ENCODE assay signal across 35 cellular contexts in genomic region chr1:39828734-39829133, GRCh38. TPM values are rescaled to one million over a fixed set of nuclear protein-coding genes. Genes with fewer than 3 reads are reported as not detected.
"Had no signal": no experiment of that assay in that cellular context is flagged by ENCODE, and none has a peak within 500 bp of the region (broad histone marks: within the 10 kb centered on the region; RNA-seq: fewer than 3 reads in every experiment).

No MANE protein-coding gene starts in this region.

- H3K27ac ChIP-seq: adrenal gland, body of pancreas, cardiac muscle cell, coronary artery, dorsolateral prefrontal cortex, epithelial cell of prostate, gastrocnemius medialis, heart left ventricle had no signal

- H3K4me3 Mint-ChIP-seq: activated CD4-positive, alpha-beta memory T cell treated with anti-CD3 and anti-CD28 coated beads for 36 hours; activated CD4-positive, alpha-beta T cell treated with anti-CD3 and anti-CD28 coated beads for 36 hours; activated CD4-positive, alpha-beta T cell treated with anti-CD3 and anti-CD28 coated beads, Interleukin-2, amount 10 ng/mL, durations not matched to agents 24 days and 14 days; activated CD8-positive, alpha-beta memory T cell treated with anti-CD3 and anti-CD28 coated beads, Interleukin-2, amount 10 ng/mL, durations not matched to agents 7 days and 5 days; activated CD8-positive, alpha-beta T cell treated with anti-CD3 and anti-CD28 coated beads, Interleukin-2, amount 10 ng/mL, durations not matched to agents 7 days and 5 days; activated naive CD4-positive, alpha-beta T cell treated with anti-CD3 and anti-CD28 coated beads for 36 hours; activated naive CD4-positive, alpha-beta T cell treated with anti-CD3 and anti-CD28 coated beads, Interleukin-2, amount 50 U/mL, for 24 hours; activated naive CD8-positive, alpha-beta T cell treated with anti-CD3 and anti-CD28 coated beads for 36 hours; activated naive CD8-positive, alpha-beta T cell treated with anti-CD3 and anti-CD28 coated beads, Interleukin-2, amount 50 U/mL, for 24 hours; activated T-helper 1 cell treated with anti-CD3 and anti-CD28 coated beads, Interleukin-12 subunit alpha, Interleukin-12 subunit beta, Interleukin-2, Interleukin-4 antibody, amounts not matched to agents 30 ng/mL and 10 ng/mL and 1 ng/mL, durations not matched to agents 14 hours and 24 hours and 36 hours; central memory CD8-positive, alpha-beta T cell; dendritic cell treated with granulocyte-macrophage colony-stimulating factor and Interleukin-4, amounts not matched to agents 40 ng/mL and 50 ng/mL, for 4 days; endodermal cell had no signal

- H3K36me3 Mint-ChIP-seq: activated CD4-positive, alpha-beta memory T cell treated with anti-CD3 and anti-CD28 coated beads for 36 hours; activated CD8-positive, alpha-beta memory T cell treated with anti-CD3 and anti-CD28 coated beads, Interleukin-2, amount 10 ng/mL, durations not matched to agents 7 days and 5 days; activated naive CD8-positive, alpha-beta T cell treated with anti-CD3 and anti-CD28 coated beads for 36 hours had no signal

- H3K27ac Mint-ChIP-seq: activated CD4-positive, alpha-beta memory T cell treated with anti-CD3 and anti-CD28 coated beads for 36 hours; activated CD4-positive, alpha-beta T cell treated with anti-CD3 and anti-CD28 coated beads for 36 hours; activated CD4-positive, alpha-beta T cell treated with anti-CD3 and anti-CD28 coated beads, Interleukin-2, amount 10 ng/mL, durations not matched to agents 24 days and 14 days; activated CD8-positive, alpha-beta memory T cell treated with anti-CD3 and anti-CD28 coated beads, Interleukin-2, amount 10 ng/mL, durations not matched to agents 7 days and 5 days; activated CD8-positive, alpha-beta T cell treated with anti-CD3 and anti-CD28 coated beads, Interleukin-2, amount 10 ng/mL, durations not matched to agents 7 days and 5 days; activated naive CD4-positive, alpha-beta T cell treated with anti-CD3 and anti-CD28 coated beads for 36 hours; activated naive CD4-positive, alpha-beta T cell treated with anti-CD3 and anti-CD28 coated beads, Interleukin-2, amount 50 U/mL, for 24 hours; activated naive CD8-positive, alpha-beta T cell treated with anti-CD3 and anti-CD28 coated beads for 36 hours; activated naive CD8-positive, alpha-beta T cell treated with anti-CD3 and anti-CD28 coated beads, Interleukin-2, amount 50 U/mL, for 24 hours; activated T-helper 1 cell treated with anti-CD3 and anti-CD28 coated beads, Interleukin-12 subunit alpha, Interleukin-12 subunit beta, Interleukin-2, Interleukin-4 antibody, amounts not matched to agents 30 ng/mL and 10 ng/mL and 1 ng/mL, durations not matched to agents 14 hours and 24 hours and 36 hours; activated T-helper 2 cell treated with anti-CD3 and anti-CD28 coated beads, Interferon-gamma antibody, Interleukin-2, Interleukin-4, amounts not matched to agents 10 μg/mL and 5 μg/mL and 100 μg/mL, durations not matched to agents 14 hours and 24 hours and 36 hours; dendritic cell treated with granulocyte-macrophage colony-stimulating factor and Interleukin-4, amounts not matched to agents 40 ng/mL and 50 ng/mL, for 4 days; endodermal cell had no signal

- H3K27me3 ChIP-seq: adrenal gland, body of pancreas, cardiac muscle cell, dorsolateral prefrontal cortex had no signal

- H3K9me3 Mint-ChIP-seq: activated CD4-positive, alpha-beta memory T cell treated with anti-CD3 and anti-CD28 coated beads for 36 hours; activated CD4-positive, alpha-beta T cell treated with anti-CD3 and anti-CD28 coated beads, Interleukin-2, amount 10 ng/mL, durations not matched to agents 24 days and 14 days; activated naive CD4-positive, alpha-beta T cell treated with anti-CD3 and anti-CD28 coated beads for 36 hours; activated naive CD4-positive, alpha-beta T cell treated with anti-CD3 and anti-CD28 coated beads, Interleukin-2, amount 50 U/mL, for 24 hours; activated naive CD8-positive, alpha-beta T cell treated with anti-CD3 and anti-CD28 coated beads for 36 hours; activated naive CD8-positive, alpha-beta T cell treated with anti-CD3 and anti-CD28 coated beads, Interleukin-2, amount 50 U/mL, for 24 hours; activated T-helper 1 cell treated with anti-CD3 and anti-CD28 coated beads, Interleukin-12 subunit alpha, Interleukin-12 subunit beta, Interleukin-2, Interleukin-4 antibody, amounts not matched to agents 30 ng/mL and 10 ng/mL and 1 ng/mL, durations not matched to agents 14 hours and 24 hours and 36 hours; activated T-helper 2 cell treated with anti-CD3 and anti-CD28 coated beads, Interferon-gamma antibody, Interleukin-2, Interleukin-4, amounts not matched to agents 10 μg/mL and 5 μg/mL and 100 μg/mL, durations not matched to agents 14 hours and 24 hours and 36 hours; central memory CD8-positive, alpha-beta T cell; dendritic cell treated with granulocyte-macrophage colony-stimulating factor and Interleukin-4, amounts not matched to agents 40 ng/mL and 50 ng/mL, for 4 days; endodermal cell had no signal

- H3K4me1 ChIP-seq: adrenal gland, gastrocnemius medialis, heart left ventricle had no signal

- ATAC-seq: activated CD4-positive, alpha-beta T cell treated with anti-CD3 and anti-CD28 coated beads for 36 hours; activated CD8-positive, alpha-beta memory T cell treated with anti-CD3 and anti-CD28 coated beads, Interleukin-2, amount 10 ng/mL, durations not matched to agents 7 days and 5 days; activated CD8-positive, alpha-beta T cell treated with anti-CD3 and anti-CD28 coated beads, Interleukin-2, amount 10 ng/mL, durations not matched to agents 7 days and 5 days; activated naive CD8-positive, alpha-beta T cell treated with anti-CD3 and anti-CD28 coated beads, Interleukin-2, amount 50 U/mL, for 24 hours; body of pancreas; gastrocnemius medialis; heart left ventricle had no signal

- DNase-seq: activated CD4-positive, alpha-beta memory T cell treated with anti-CD3 and anti-CD28 coated beads for 36 hours; activated CD4-positive, alpha-beta T cell treated with anti-CD3 and anti-CD28 coated beads for 36 hours; activated CD4-positive, alpha-beta T cell treated with anti-CD3 and anti-CD28 coated beads, Interleukin-2, amount 10 ng/mL, durations not matched to agents 24 days and 14 days; activated CD4-positive, CD25-positive, alpha-beta regulatory T cell; activated CD4-positive, CD25-positive, alpha-beta regulatory T cell treated with anti-CD3 and anti-CD28 coated beads, Interleukin-2, amount 50 U/mL, for 72 hours; activated CD8-positive, alpha-beta memory T cell treated with anti-CD3 and anti-CD28 coated beads, Interleukin-2, amount 10 ng/mL, durations not matched to agents 7 days and 5 days; activated CD8-positive, alpha-beta memory T cell treated with anti-CD3 and anti-CD28 coated beads, Interleukin-2, amount 50 U/mL, for 4 hours; activated CD8-positive, alpha-beta T cell treated with anti-CD3 and anti-CD28 coated beads, Interleukin-2, amount 10 ng/mL, durations not matched to agents 7 days and 5 days; activated effector memory CD4-positive, alpha-beta T cell treated with anti-CD3 and anti-CD28 coated beads, Interleukin-2, amount 50 U/mL, for 16 hours; activated naive CD4-positive, alpha-beta T cell treated with anti-CD3 and anti-CD28 coated beads for 36 hours; activated naive CD8-positive, alpha-beta T cell treated with anti-CD3 and anti-CD28 coated beads for 36 hours; activated naive CD8-positive, alpha-beta T cell treated with anti-CD3 and anti-CD28 coated beads, Interleukin-2, amount 50 U/mL, for 24 hours; activated T-cell treated with anti-CD3 and anti-CD28 coated beads, Interleukin-2, amount 50 U/mL, for 1 hour; activated T-cell treated with anti-CD3 and anti-CD28 coated beads, Interleukin-2, amount 50 U/mL, for 48 hours; adrenal gland; amygdala; aorta; body of pancreas; dorsolateral prefrontal cortex; effector memory CD4-positive, alpha-beta T cell; endodermal cell; foreskin fibroblast; gastrocnemius medialis; glutamatergic neuron; heart left ventricle; T-helper 2 cell had no signal

- H3K4me3 ChIP-seq: adrenal gland, body of pancreas, cardiac muscle cell, coronary artery, dorsolateral prefrontal cortex, gastrocnemius medialis, heart left ventricle had no signal

- H3K36me3 ChIP-seq: adrenal gland, cardiac muscle cell, gastrocnemius medialis, heart left ventricle had no signal

- H3K4me1 Mint-ChIP-seq: activated CD4-positive, alpha-beta T cell treated with anti-CD3 and anti-CD28 coated beads for 36 hours; activated CD4-positive, alpha-beta T cell treated with anti-CD3 and anti-CD28 coated beads, Interleukin-2, amount 10 ng/mL, durations not matched to agents 24 days and 14 days; activated CD8-positive, alpha-beta memory T cell treated with anti-CD3 and anti-CD28 coated beads, Interleukin-2, amount 10 ng/mL, durations not matched to agents 7 days and 5 days; activated naive CD4-positive, alpha-beta T cell treated with anti-CD3 and anti-CD28 coated beads, Interleukin-2, amount 50 U/mL, for 24 hours; activated naive CD8-positive, alpha-beta T cell treated with anti-CD3 and anti-CD28 coated beads for 36 hours; activated naive CD8-positive, alpha-beta T cell treated with anti-CD3 and anti-CD28 coated beads, Interleukin-2, amount 50 U/mL, for 24 hours; central memory CD8-positive, alpha-beta T cell had no signal

- H3K9me3 ChIP-seq: adrenal gland, body of pancreas, gastrocnemius medialis, heart left ventricle had no signal

RNA-seq across cellular contexts. Expression of gene BMP8B, which starts 40.1 kb away (rescaled TPM):
- total RNA-seq: cardiac muscle cell had no signal

RNA-seq across cellular contexts. Expression of gene OXCT2, which starts 57.6 kb away (rescaled TPM):
- total RNA-seq: T-helper 1 cell treated with Interleukin-12 subunit alpha and Interleukin-12 subunit beta and Interleukin-4 antibody, amounts not matched to agents 30 ng/mL and 1 ng/mL, for 36 hours had no signal
- polyA plus RNA-seq: cardiac muscle cell had no signal
